ENCODE assay signal across 9 cellular contexts in the genomic region with DNA sequence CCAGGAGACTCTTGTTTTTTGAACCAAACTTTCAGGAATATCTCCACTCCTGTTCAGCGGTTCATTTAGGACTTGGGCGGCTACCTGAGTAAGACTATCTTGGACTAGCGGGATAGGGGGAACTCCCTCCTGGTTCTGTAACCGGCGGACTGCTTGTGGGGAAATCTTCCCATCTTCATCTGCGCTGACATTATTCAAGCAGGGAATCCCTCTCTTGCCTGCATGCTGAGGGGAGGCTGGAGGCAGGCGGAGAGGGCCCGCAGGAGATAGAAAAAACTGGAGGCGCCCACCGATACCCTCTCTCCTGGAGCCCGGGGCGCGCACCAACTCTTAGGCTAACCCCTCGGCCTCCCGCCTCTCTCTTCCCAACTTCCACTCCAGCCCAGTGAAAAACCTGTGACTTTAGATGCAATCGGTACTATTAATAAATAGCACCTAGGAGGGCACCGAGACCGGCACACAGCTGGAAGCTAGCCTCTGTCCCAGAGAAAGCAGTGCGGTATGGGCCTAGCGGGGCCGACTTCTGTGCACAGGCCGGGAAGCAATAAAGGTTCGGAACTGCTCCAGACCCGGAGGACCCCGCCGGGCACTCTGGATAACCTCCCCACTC. TPM values are rescaled to one million over a fixed set of nuclear protein-coding genes. Genes with fewer than 3 reads are reported as not detected.
A peak's percentile ranks its signal among the peaks of the same experiment; 100 is the strongest.
DNase-seq lines count a peak whose midpoint lies in the region; ATAC-seq, FAIRE-seq and TF ChIP-seq lines count a peak whose summit lies in the region.
"Had no signal": no experiment of that assay in that cellular context is flagged by ENCODE, and none has a peak within 500 bp of the region (broad histone marks: within the 10 kb centered on the region; RNA-seq: fewer than 3 reads in every experiment).

No MANE protein-coding gene starts in this region.

- peaks cover 0 to 42% of the 10 kb centered on the region in 2 experiments; a peak in 3 of 4 replicates for H3K79me2 ChIP-seq in H1 (ENCODE audit: control insufficient read depth in 1 of 2, insufficient read depth in 2 of 2, low read length in 2 of 2)

- H3K4me2 ChIP-seq in A549 (peak overlapping the region; percentile 93), IMR-90 (ENCODE audit: low read depth, low read length) (peak overlapping the region; percentile 84; the same call in 1 of the 2 replicates), H1 (ENCODE audit: insufficient read depth in 1 of 2, low read depth in 2 of 2, low read length in 2 of 2) (peak overlapping the region; percentile 97 to 98)

- H2BK20ac ChIP-seq in IMR-90 (ENCODE audit: low read depth, low read length) (no peak overlapping the region), H1 (ENCODE audit: low read length) (no peak overlapping the region)

- no peak overlapping the region for H2AK9ac ChIP-seq in IMR-90 (replicated peaks; ENCODE audit: low read depth, low read length, poor library complexity)

- H3K9ac ChIP-seq in IMR-90 (ENCODE audit: low read depth, low read length) (peak overlapping the region; percentile 32; the same call in 1 of the 2 replicates), H1 (replicated peaks in 1 of 4; ENCODE audit: extremely low read depth in 1 of 4, low read depth in 3 of 4, low read length in 3 of 4) (peak overlapping the region; percentile 38 to 67 (median 47); a peak in 6 of 7 replicates)

- intact Hi-C loops in IMR-90 (cut with micrococcal nuclease): no loop called here

- no peak overlapping the region; the same call in 1 of the 2 replicates for H2BK12ac ChIP-seq in H1 (ENCODE audit: low read depth, low read length)

- TF ChIP-seq RAD21 in A549 (conservative IDR thresholded peaks at IDR 0.05 in 1 of 2, IDR thresholded peaks at IDR 0.05 in 1 of 2) (no peak), IMR-90 (IDR thresholded peaks at IDR 0.05; ENCODE audit: low read length) (no peak), H1 (IDR thresholded peaks at IDR 0.05 in 1 of 2, conservative IDR thresholded peaks at IDR 0.05 in 1 of 2; ENCODE audit: low read depth in 2 of 2, low read length in 2 of 2) (no peak)

- TF ChIP-seq EP300 in A549 (IDR thresholded peaks at IDR 0.05) (no peak), H1 (IDR thresholded peaks at IDR 0.05; ENCODE audit: borderline replicate concordance in 1 of 2, low read depth in 2 of 2, low read length in 2 of 2) (no peak)

- H3K79me1 ChIP-seq in IMR-90 (ENCODE audit: low read depth in 1 of 2, low read length in 2 of 2): no peaks in the 10 kb centered on the region
- H3K79me1 ChIP-seq in H1 (ENCODE audit: low read depth, low read length): no peaks in the 10 kb centered on the region

- DNase-seq in A549 (ENCODE audit: low read depth in 1 of 2, low spot score in 1 of 2) (peak; percentile 14 to 48), IMR-90 (no peak), H1 (ENCODE audit: low read depth in 1 of 2, low spot score in 2 of 2) (no peak), OCI-M2 (lab: John Stamatoyannopoulos, UW; ENCODE audit: unreplicated experiment) (no peak), putamen (ENCODE audit: low spot score) (no peak)
- DNase-seq in activated CD4-positive, alpha-beta T cell treated with anti-CD3 and anti-CD28 coated beads, Interleukin-2, amount 50 U/mL, for 4 hours: no peak
- DNase-seq: activated naive CD4-positive, alpha-beta T cell treated with Interleukin-2 at 50 U/mL for 16 hours had no signal

- H4K91ac ChIP-seq in IMR-90 (ENCODE audit: insufficient read depth, low read depth, low read length): no peak overlapping the region
- H4K91ac ChIP-seq in H1 (replicated peaks; ENCODE audit: insufficient read length, low read length): no peak overlapping the region

- H3K4me3 ChIP-seq in A549 (peak overlapping the region; percentile 69), IMR-90 (ENCODE audit: insufficient read depth, low read depth, low read length) (peak overlapping the region; percentile 52), H1 (ENCODE audit: extremely low read depth in 1 of 4, insufficient read depth in 2 of 4, low read depth in 3 of 4, low read length in 4 of 4) (peak overlapping the region; percentile 77 to 93 (median 86)), muscle layer of duodenum (ENCODE audit: low read depth in 1 of 2, low read length in 2 of 2) (peak overlapping the region; percentile 65 to 90)

- H3K14ac ChIP-seq in IMR-90 (replicated peaks; ENCODE audit: low read depth, low read length): 0 out of 2 replicates have a peak overlapping the region, but pooled peaks have one; percentile 41
- H3K14ac ChIP-seq in H1 (ENCODE audit: insufficient read length): no peak overlapping the region

- H3K56ac ChIP-seq in IMR-90 (ENCODE audit: extremely low read depth, insufficient read depth, low read length) (peak overlapping the region; percentile 2; the same call in 1 of the 2 replicates), H1 (replicated peaks; ENCODE audit: insufficient read length, low read depth, low read length) (no peak overlapping the region)

- H3K23ac ChIP-seq in IMR-90 (ENCODE audit: low read depth, low read length): no peak overlapping the region; the same call in 1 of the 2 replicates
- H3K23ac ChIP-seq in H1 (ENCODE audit: insufficient read length): no peak overlapping the region

- dilution Hi-C loops in IMR-90 (cut with HindIII; ENCODE audit: low sequenced_read_pairs, unreplicated experiment): no loop called here

- H3K27ac ChIP-seq in A549 (peak overlapping the region; percentile 90 to 99), IMR-90 (ENCODE audit: insufficient read depth, low read length) (no peak overlapping the region), H1 (ENCODE audit: low read depth, low read length) (no peak overlapping the region), muscle layer of duodenum (ENCODE audit: low read length) (no peak overlapping the region)

- no peak for FAIRE-seq in A549 (lab: Jason Lieb, UNC)
- no peak for FAIRE-seq in H1 (lab: Jason Lieb, UNC)

- H4K5ac ChIP-seq in IMR-90 (ENCODE audit: low read depth, low read length) (no peak overlapping the region; the same call in 1 of the 2 replicates), H1 (ENCODE audit: insufficient read length, low read depth, low read length) (no peak overlapping the region)

- H3K4ac ChIP-seq in IMR-90 (ENCODE audit: low read depth, low read length) (no peak overlapping the region), H1 (replicated peaks; ENCODE audit: insufficient read length, low read depth, low read length) (no peak overlapping the region)

- H4K20me1 ChIP-seq in IMR-90 (ENCODE audit: insufficient read depth, low read length) (no peaks in the 10 kb centered on the region), H1 (replicated peaks in 1 of 2; ENCODE audit: control insufficient read depth in 1 of 2, insufficient read depth in 2 of 2, low read length in 2 of 2) (no peaks in the 10 kb centered on the region)

- no peaks in the 10 kb centered on the region for H3K9me1 ChIP-seq in IMR-90 (ENCODE audit: insufficient read depth, low read length)

- H3K36me3 ChIP-seq in IMR-90 (ENCODE audit: control insufficient read depth, insufficient read depth, low read length) (no peaks in the 10 kb centered on the region), H1 (ENCODE audit: control insufficient read depth in 2 of 4, insufficient read depth in 4 of 4, low read length in 3 of 4) (no peaks in the 10 kb centered on the region), muscle layer of duodenum (ENCODE audit: control insufficient read depth in 1 of 2, insufficient read depth in 2 of 2, low read length in 2 of 2) (no peaks in the 10 kb centered on the region)

- H4K8ac ChIP-seq in IMR-90 (ENCODE audit: low read depth in 2 of 2, low read length in 2 of 2) (peak overlapping the region in 1 of 2 experiments; percentile 73; a peak in 1 of 4 replicates), H1 (ENCODE audit: extremely low read depth, insufficient read depth, low read length) (no peak overlapping the region; the same call in 1 of the 2 replicates)

- H3K9me3 ChIP-seq in A549 (no peaks in the 10 kb centered on the region), IMR-90 (ENCODE audit: control insufficient read depth, insufficient read depth, low read length) (no peaks in the 10 kb centered on the region), H1 (ENCODE audit: insufficient read depth in 2 of 2, low read depth in 1 of 2, low read length in 1 of 2) (no peaks in the 10 kb centered on the region), muscle layer of duodenum (ENCODE audit: control insufficient read depth in 1 of 2, low read length in 2 of 2) (no peaks in the 10 kb centered on the region)

- in situ Hi-C loops in IMR-90 (cut with MboI; ENCODE audit: low sequenced_read_pairs): no loop called here

- TF ChIP-seq CTCF in A549 (IDR thresholded peaks at IDR 0.05): no peak
- no peak for TF ChIP-seq CTCF in IMR-90 (conservative IDR thresholded peaks at IDR 0.05; ENCODE audit: low read depth, low read length)
- no peak for TF ChIP-seq CTCF in H1 (IDR thresholded peaks at IDR 0.05; ENCODE audit: control extremely low read depth in 1 of 3, insufficient read depth in 1 of 3, low read depth in 1 of 3, low read length in 3 of 3)

- no TSS peak for BruUV-seq in IMR-90 (replicated peaks; lab: Mats Ljungman, UMichigan)

- ATAC-seq in A549 (no peak; a peak in 1 of 6 replicates), IMR-90 (ENCODE audit: low read depth) (no peak), HG03045 (IDR thresholded peaks at IDR 0.05; ENCODE audit: unreplicated experiment) (no peak)

- H2BK5ac ChIP-seq in IMR-90 (ENCODE audit: low read depth, low read length, poor library complexity, severe bottlenecking): no peak overlapping the region
- no peak overlapping the region for H2BK5ac ChIP-seq in H1 (ENCODE audit: low read depth, low read length)

- TF ChIP-seq POLR2A in A549 (IDR thresholded peaks at IDR 0.05; ENCODE audit: low read length) (no peak), IMR-90 (IDR thresholded peaks at IDR 0.05; ENCODE audit: low read depth, low read length) (no peak), H1 (IDR thresholded peaks at IDR 0.05; ENCODE audit: control extremely low read depth in 1 of 2, low read depth in 2 of 2, low read length in 2 of 2) (no peak)

- H3K27me3 ChIP-seq in IMR-90 (ENCODE audit: control insufficient read depth, insufficient read depth, low read length): peaks cover 8% of the 10 kb centered on the region; the same call in 1 of the 2 replicates
- H3K27me3 ChIP-seq in H1 (replicated peaks in 1 of 4; ENCODE audit: control insufficient read depth in 3 of 4, extremely low read depth in 1 of 4, insufficient read depth in 3 of 4, low read length in 3 of 4): peaks cover 0 to 14% (median 5%) of the 10 kb centered on the region in 4 experiments; a peak in 4 of 7 replicates
- H3K27me3 ChIP-seq in muscle layer of duodenum (ENCODE audit: low read depth, low read length): no peaks in the 10 kb centered on the region

- no peak overlapping the region for H2AK5ac ChIP-seq in IMR-90 (ENCODE audit: low read depth, low read length)
- H2AK5ac ChIP-seq in H1 (ENCODE audit: low read depth, low read length): no peak overlapping the region

- peaks cover 31% of the 10 kb centered on the region for H3K23me2 ChIP-seq in H1 (ENCODE audit: low read depth, low read length)

- CTCF ChIA-PET in A549 (lab: Yijun Ruan, JAX) (interaction anchor here (0.7 to 3.0 kb wide), 2 partner anchors 32 to 97 kb away, joined by 4 to 10 read pairs; no protein-coding TSS in a partner anchor), IMR-90 (lab: Yijun Ruan, JAX) (interaction anchor here (0.6 to 1.7 kb wide), 3 partner anchors 97 to 1278 kb away, joined by 3 to 5 read pairs (median 4); no protein-coding TSS in a partner anchor), H1 (lab: Charles Lee; ENCODE audit: partially characterized antibody) (interaction anchor here (0.8 to 1.0 kb wide), 3 partner anchors 63 to 563 kb away, joined by 3 read pairs; no protein-coding TSS in a partner anchor)

- H3K18ac ChIP-seq in IMR-90 (ENCODE audit: low read depth, low read length) (no peak overlapping the region), H1 (ENCODE audit: extremely low read depth, low read length) (0 out of 2 replicates have a peak overlapping the region, but pooled peaks have one; percentile 15)

- H3K4me1 ChIP-seq in A549 (peaks cover 43% of the 10 kb centered on the region), IMR-90 (ENCODE audit: control insufficient read depth, insufficient read depth, low read length) (no peaks in the 10 kb centered on the region), H1 (replicated peaks in 1 of 4; ENCODE audit: control insufficient read depth in 3 of 4, insufficient read depth in 4 of 4, low read length in 3 of 4) (peaks cover 1 to 3% (median 2%) of the 10 kb centered on the region in 4 experiments; a peak in 4 of 7 replicates), muscle layer of duodenum (ENCODE audit: control insufficient read depth in 1 of 2, insufficient read depth in 2 of 2, low read length in 2 of 2) (peaks cover 0 to 17% of the 10 kb centered on the region in 2 donors)

- H2AFZ ChIP-seq in IMR-90 (replicated peaks; ENCODE audit: low read length, poor library complexity): peak overlapping the region; percentile 95
- H2AFZ ChIP-seq in H1 (ENCODE audit: low read length): peak overlapping the region; percentile 43; the same call in 1 of the 2 replicates

- WGBS in A549 (ENCODE audit: missing lambda C conversion rate): under 1% methylated on average over 19 of the region's 26 CpGs
- no CpG with 5 or more reads among the region's 26 CpGs for WGBS in IMR-90 (ENCODE audit: extremely low coverage in 2 of 2, insufficient read length in 1 of 2), 2 experiments
- 5% methylated on average over 24 of the region's 26 CpGs; no CpG with 5 or more reads in 1 of the 2 experiments for WGBS in H1 (ENCODE audit: extremely low coverage in 1 of 2, insufficient coverage in 1 of 2, insufficient read length in 1 of 2, insufficient replicate concordance in 2 of 2, low coverage in 1 of 2, low lambda C conversion rate in 2 of 2, missing lambda C conversion rate in 1 of 2), 2 experiments

- H2BK15ac ChIP-seq in IMR-90 (ENCODE audit: low read depth, low read length) (no peak overlapping the region), H1 (ENCODE audit: low read length) (peak overlapping the region; percentile 29; the same call in 1 of the 2 replicates)

- H2BK120ac ChIP-seq in IMR-90 (ENCODE audit: low read depth, low read length): no peak overlapping the region
- H2BK120ac ChIP-seq in H1 (replicated peaks; ENCODE audit: low read depth, low read length): no peak overlapping the region

- POLR2A ChIA-PET in A549 (lab: Yijun Ruan, JAX): interaction anchor here (1.2 to 1.9 kb wide), 5 partner anchors 97 to 287 kb away, joined by 3 to 10 read pairs (median 6); no protein-coding TSS in a partner anchor
- POLR2A ChIA-PET in IMR-90 (lab: Charles Lee; ENCODE audit: unreplicated experiment): no interaction called here
- POLR2A ChIA-PET in H1 (lab: Charles Lee; ENCODE audit: partially characterized antibody): interaction anchor here (0.9 to 1.3 kb wide), 2 partner anchors 10 to 106 kb away, joined by 3 read pairs; no protein-coding TSS in a partner anchor

RNA-seq across cellular contexts. Expression of a gene that starts 1.7 kb away (rescaled TPM):
- polyA plus RNA-seq in A549 (2011; rRNA removed) (20.7 and 27.0 TPM in 2 replicates), A549 (2017; fragmentation: RNase III; extraction: RNeasy Plus Mini Kit Qiagen cat#74134 plus additional on column Dnase treatment) (8.1 to 10.6 TPM (median 8.5 TPM) in 3 replicates), IMR-90 (2012; rRNA removed) (1.4 and 1.5 TPM in 2 replicates), H1 (2011; rRNA removed) (9.4 and 9.6 TPM in 2 replicates)
- polyA plus RNA-seq in A549 (2012; cell fraction: cytosol; rRNA removed): 3.5 and 4.6 TPM in 2 replicates
- polyA plus RNA-seq in A549 (2012; cell fraction: nucleus; rRNA removed): 9.0 and 14.4 TPM in 2 replicates
- 34.5 and 44.5 TPM in 2 replicates for polyA minus RNA-seq in A549 (2011; rRNA and poly(A)+ RNA removed)
- total RNA-seq in IMR-90 (2012; rRNA removed): 1.6 and 2.2 TPM in 2 replicates
- 0.65 and 1.3 TPM in 2 replicates for polyA plus RNA-seq in IMR-90 (2012; cell fraction: cytosol; rRNA removed)
- 1.1 and 3.6 TPM in 2 replicates for polyA plus RNA-seq in IMR-90 (2012; cell fraction: nucleus; rRNA removed; ENCODE audit: low replicate concordance)
- total RNA-seq in H1 (2021; fragmentation: NEBNext Ultra II Directional; extraction: Animal tissue kit (Norgen Biotek cat#: 25700)): 17.6 and 21.8 TPM in 2 replicates
- 3.6 TPM for polyA plus RNA-seq in H1 (2011; cell fraction: cytosol; rRNA removed)
- polyA plus RNA-seq in H1 (2011; cell fraction: nucleus; rRNA removed): 4.9 TPM
- 10.0 to 11.0 TPM (median 10.1 TPM) in 4 replicates for polyA plus RNA-seq in H1 (2012, experiment 1 of 2)
- 20.6 TPM for polyA plus RNA-seq in H1 (2012, experiment 2 of 2)
- polyA plus RNA-seq in H1 (2013, experiment 1 of 2): 7.2 TPM
- 11.3 TPM for polyA plus RNA-seq in H1 (2013, experiment 2 of 2)
- 12.1 and 20.3 TPM in 2 replicates for polyA minus RNA-seq in H1 (2011; rRNA and poly(A)+ RNA removed)
- polyA minus RNA-seq in H1 (2011; cell fraction: cytosol; rRNA and poly(A)+ RNA removed): 16.2 TPM
- 37.6 TPM for polyA minus RNA-seq in H1 (2011; cell fraction: nucleus; rRNA and poly(A)+ RNA removed)

Comparison
In these comparisons a context has a peak if more than half of its experiments do, and no peak if none do; other contexts are left out.
1. DNase-seq: peak in A549 (2 of 2); none in IMR-90 (single experiment), H1 (0 of 2), OCI-M2 (single experiment), activated CD4-positive, alpha-beta T cell treated with anti-CD3 and anti-CD28 coated beads, Interleukin-2, amount 50 U/mL, for 4 hours (0 of 2) and putamen (single experiment).
2. H3K27ac ChIP-seq: peak in A549 (2 of 2); none in IMR-90 (single experiment), H1 (single experiment) and muscle layer of duodenum (single experiment).
3. Peak in every context shown above with its lines, with median percentiles within 50 percentile points of each other: H3K4me2 ChIP-seq and H3K4me3 ChIP-seq.